In genomic region chr12:128607606-128608005, GRCh38 we compare ENCODE assay signal across 21 cellular contexts.
DNase-seq lines count a peak whose midpoint lies in the region; ATAC-seq and TF ChIP-seq lines count a peak whose summit lies in the region.
"Had no signal": no experiment of that assay in that cellular context is flagged by ENCODE, and none has a peak within 500 bp of the region (broad histone marks: within the 10 kb centered on the region; RNA-seq: fewer than 3 reads in every experiment).

No MANE protein-coding gene starts in this region.

- H3K9me3 ChIP-seq in Peyer's patch, result no peaks in the 10 kb centered on the region
- H3K9me3 ChIP-seq: A549, BLaER1, Caco-2 had no signal

- no peaks in the 10 kb centered on the region for H3K36me3 ChIP-seq in Peyer's patch
- H3K36me3 ChIP-seq: BLaER1 had no signal

- H3K4me1 ChIP-seq in Peyer's patch, result peaks cover 0 to 10% (median 0%) of the 10 kb centered on the region in 4 donors
- H3K4me1 ChIP-seq: A549, Caco-2 had no signal

- H3K4me1 Mint-ChIP-seq in type B pancreatic cell (ENCODE audit: unreplicated experiment), result peaks cover 15% of the 10 kb centered on the region
- H3K4me1 Mint-ChIP-seq: B cell; CD4-positive, CD25-positive, alpha-beta regulatory T cell; GM23338 had no signal

- in situ Hi-C loops in ACHN (cut with HindIII; ENCODE audit: low pct_ligation_motif_present, low pct_unique_long_range_greater_than_20kb, low sequenced_read_pairs), result no loop called here

- no peaks in the 10 kb centered on the region for H3K27me3 ChIP-seq in Peyer's patch
- H3K27me3 ChIP-seq: BLaER1 had no signal

- no peak overlapping the region for H3K27ac ChIP-seq in Peyer's patch
- H3K27ac ChIP-seq: A549, BLaER1, C4-2B had no signal

- H3K36me3 Mint-ChIP-seq in type B pancreatic cell, result peaks cover 4% of the 10 kb centered on the region
- H3K36me3 Mint-ChIP-seq: CD4-positive, CD25-positive, alpha-beta regulatory T cell; CD8-positive, alpha-beta T cell had no signal

- TF ChIP-seq POLR2A in Peyer's patch (IDR thresholded peaks at IDR 0.05), result no peak

- H3K4me3 ChIP-seq in epithelial cell of proximal tubule (ENCODE audit: low read depth, low read length) (no peak overlapping the region), Peyer's patch (no peak overlapping the region)
- H3K4me3 ChIP-seq: A549, BLaER1, GM23338 had no signal

- ATAC-seq in GM21447 (IDR thresholded peaks at IDR 0.05; ENCODE audit: unreplicated experiment) (no peak), GM19328 (IDR thresholded peaks at IDR 0.05; ENCODE audit: unreplicated experiment) (no peak)
- ATAC-seq: A549; CD8-positive, alpha-beta T cell; GM23338; HCT116 had no signal

- H3K27me3 Mint-ChIP-seq in type B pancreatic cell, result peaks cover 7% of the 10 kb centered on the region
- H3K27me3 Mint-ChIP-seq: B cell had no signal

- no peak overlapping the region for H3K4me3 Mint-ChIP-seq in type B pancreatic cell
- H3K4me3 Mint-ChIP-seq: B cell; CD8-positive, alpha-beta T cell; GM23338; H9 had no signal

- H3K27ac Mint-ChIP-seq in type B pancreatic cell, result peak overlapping the region; percentile 74
- H3K27ac Mint-ChIP-seq: B cell; CD4-positive, CD25-positive, alpha-beta regulatory T cell; CD8-positive, alpha-beta T cell; GM23338 had no signal

- no peak for TF ChIP-seq CTCF in epithelial cell of proximal tubule (conservative IDR thresholded peaks at IDR 0.05; ENCODE audit: low read depth, low read length)
- TF ChIP-seq CTCF in type B pancreatic cell (conservative IDR thresholded peaks at IDR 0.05), result no peak
- TF ChIP-seq CTCF in Peyer's patch (IDR thresholded peaks at IDR 0.05), result no peak

- DNase-seq in ACHN (peak; percentile 44), epithelial cell of proximal tubule (ENCODE audit: low read depth) (peak; percentile 6), kidney tubule cell (ENCODE audit: low spot score) (peak; percentile 85), type B pancreatic cell (ENCODE audit: extremely low spot score, unreplicated experiment) (no peak), Peyer's patch (no peak)
- DNase-seq: 8988T; Caco-2; CD4-positive, CD25-positive, alpha-beta regulatory T cell; CD8-positive, alpha-beta T cell; DMS 273 treated with DMSO at 0.1 percent for 48 hours; DMS79 treated with DMSO at 0.1 percent for 48 hours; GF-D8; H9 had no signal

- no peaks in the 10 kb centered on the region for H3K9me3 Mint-ChIP-seq in type B pancreatic cell
- H3K9me3 Mint-ChIP-seq: CD8-positive, alpha-beta T cell; GM23338; H9 had no signal

Comparison
In these comparisons a context has a peak if more than half of its experiments do, and no peak if none do; other contexts are left out.
1. DNase-seq: peak in ACHN (single experiment), epithelial cell of proximal tubule (single experiment) and kidney tubule cell (single experiment); none in type B pancreatic cell (single experiment) and Peyer's patch (0 of 3).